Comparison of ENCODE assay signal across 19 cellular contexts in genomic region chr11:20448838-20449237, GRCh38.
DNase-seq lines count a peak whose midpoint lies in the region; ATAC-seq, FAIRE-seq and TF ChIP-seq lines count a peak whose summit lies in the region.
"Had no signal": no experiment of that assay in that cellular context is flagged by ENCODE, and none has a peak within 500 bp of the region (broad histone marks: within the 10 kb centered on the region; RNA-seq: fewer than 3 reads in every experiment).

No MANE protein-coding gene starts in this region.

- CTCF ChIA-PET in A549 (lab: Yijun Ruan, JAX) = no interaction called here
- CTCF ChIA-PET in HCT116 (lab: Charles Lee) = no interaction called here
- CTCF ChIA-PET in PC-3 (lab: Charles Lee) = no interaction called here

- H2AFZ ChIP-seq in HCT116 (ENCODE audit: low read depth, low read length, poor library complexity, severe bottlenecking) (no peak overlapping the region), PC-3 (ENCODE audit: low read length) (no peak overlapping the region)

- TF ChIP-seq EP300 in A549 (IDR thresholded peaks at IDR 0.05) = no peak

- POLR2A ChIA-PET in A549 (lab: Yijun Ruan, JAX) = no interaction called here
- POLR2A ChIA-PET in HCT116 (lab: Charles Lee) = no interaction called here
- POLR2A ChIA-PET in PC-3 (lab: Charles Lee; ENCODE audit: unreplicated experiment) = no interaction called here

- no TSS peak for BruUV-seq in HCT116 (replicated peaks; lab: Mats Ljungman, UMichigan)
- BruUV-seq in PC-3 (replicated peaks; lab: Mats Ljungman, UMichigan) = no TSS peak

- H3F3A ChIP-seq in PC-3 (ENCODE audit: low read length, unreplicated experiment) = no peaks in the 10 kb centered on the region

- H3K9ac ChIP-seq in HCT116 (ENCODE audit: low read length) = no peak overlapping the region
- H3K9ac ChIP-seq in PC-3 (ENCODE audit: low read length) = no peak overlapping the region
- H3K9ac ChIP-seq: BLaER1 had no signal

- no peak for DNase-seq in A549 (ENCODE audit: low read depth in 1 of 2, low spot score in 1 of 2)
- no peak for DNase-seq in HCT116 (ENCODE audit: low read depth, low spot score)
- DNase-seq in PC-3 = peak; percentile 3
- peak; percentile 2 for DNase-seq in choroid plexus epithelial cell (ENCODE audit: low read depth)
- no peak for DNase-seq in ecto neural progenitor cell (ENCODE audit: low spot score)
- DNase-seq in activated CD8-positive, alpha-beta memory T cell treated with anti-CD3 and anti-CD28 coated beads, Interleukin-2, amount 50 U/mL, for 4 hours = no peak
- no peak for DNase-seq in activated naive CD4-positive, alpha-beta T cell treated with anti-CD3 and anti-CD28 coated beads, Interleukin-2, amount 50 U/mL, for 16 hours
- DNase-seq: AML-193; CD4-positive, CD25-positive, alpha-beta regulatory T cell; DND-41; GF-D8; GOT3 had no signal

- FAIRE-seq in A549 (lab: Jason Lieb, UNC) = no peak
- FAIRE-seq: D721Med, K562 had no signal

- no peak overlapping the region for H3K4me3 ChIP-seq in A549
- no peak overlapping the region for H3K4me3 ChIP-seq in HCT116 (replicated peaks in 1 of 2; ENCODE audit: low read depth in 1 of 2, low read length in 2 of 2)
- no peak overlapping the region for H3K4me3 ChIP-seq in PC-3 (ENCODE audit: low read length)
- no peak overlapping the region for H3K4me3 ChIP-seq in choroid plexus epithelial cell (ENCODE audit: low read depth, low read length)
- H3K4me3 ChIP-seq: BLaER1, HAP-1, K562 had no signal

- RAD21 ChIA-PET in HCT116 (lab: Charles Lee; ENCODE audit: low non-redundant PET in 1 of 2, low total read pairs in 2 of 2, uncharacterized antibody in 2 of 2, unreplicated experiment in 2 of 2) = no interaction called here

- ATAC-seq in A549 (no peak), HCT116 (no peak), PC-3 (no peak), GM21619 (IDR thresholded peaks at IDR 0.05; ENCODE audit: unreplicated experiment) (no peak)
- ATAC-seq: K562 had no signal

- no peak overlapping the region for H3K27ac ChIP-seq in A549
- no peak overlapping the region for H3K27ac ChIP-seq in HCT116 (ENCODE audit: low read depth, low read length)
- H3K27ac ChIP-seq in PC-3 (ENCODE audit: low read length) = no peak overlapping the region
- H3K27ac ChIP-seq: 22Rv1, BLaER1, HL-60 had no signal

- peaks cover 9% of the 10 kb centered on the region for H4K20me1 ChIP-seq in HCT116 (ENCODE audit: insufficient read depth)
- no peaks in the 10 kb centered on the region for H4K20me1 ChIP-seq in PC-3 (ENCODE audit: low read length)

- peaks cover 6% of the 10 kb centered on the region; the same call in 1 of the 3 replicates for H3K4me1 ChIP-seq in A549
- H3K4me1 ChIP-seq in HCT116 (ENCODE audit: control insufficient read depth in 1 of 2, insufficient read depth in 2 of 2, low read length in 2 of 2) = no peaks in the 10 kb centered on the region
- H3K4me1 ChIP-seq in PC-3 (ENCODE audit: insufficient read depth, low read length) = no peaks in the 10 kb centered on the region

- H3K9me2 ChIP-seq in HCT116 (ENCODE audit: insufficient read depth) (no peaks in the 10 kb centered on the region), PC-3 (replicated peaks; ENCODE audit: low read length) (no peaks in the 10 kb centered on the region)

- TF ChIP-seq RAD21 in A549 (conservative IDR thresholded peaks at IDR 0.05 in 1 of 2, IDR thresholded peaks at IDR 0.05 in 1 of 2) = no peak
- TF ChIP-seq RAD21 in HCT116 (IDR thresholded peaks at IDR 0.05; ENCODE audit: low read depth) = no peak

- TF ChIP-seq POLR2A in A549 (IDR thresholded peaks at IDR 0.05; ENCODE audit: low read length) (no peak), HCT116 (IDR thresholded peaks at IDR 0.05; ENCODE audit: borderline replicate concordance, extremely low read depth, insufficient read depth, insufficient read length) (no peak)

- H3K79me2 ChIP-seq in HCT116 (ENCODE audit: insufficient read depth, low read length) (peaks cover 13% of the 10 kb centered on the region), PC-3 (ENCODE audit: low read length) (no peaks in the 10 kb centered on the region)

- intact Hi-C loops in HCT116 (cut with micrococcal nuclease) (loop anchor here (5.0 kb wide), 1 partner anchor 37 kb away; no protein-coding TSS in a partner anchor), PC-3 (cut with micrococcal nuclease) (no loop called here)

- H3K27me3 ChIP-seq in HCT116 (ENCODE audit: insufficient read depth, low read length) (no peaks in the 10 kb centered on the region), PC-3 (ENCODE audit: low read length) (no peaks in the 10 kb centered on the region)
- H3K27me3 ChIP-seq: BLaER1 had no signal

- WGBS in A549 (ENCODE audit: missing lambda C conversion rate) = 91% methylated on average over 4 of the region's 4 CpGs

- H3K9me3 ChIP-seq in A549 (no peaks in the 10 kb centered on the region), HCT116 (ENCODE audit: control insufficient read depth in 1 of 2, insufficient read depth in 1 of 2, low read depth in 1 of 2, low read length in 2 of 2) (no peaks in the 10 kb centered on the region), PC-3 (ENCODE audit: low read length) (no peaks in the 10 kb centered on the region)
- H3K9me3 ChIP-seq: BLaER1, HAP-1 had no signal

- no peak for TF ChIP-seq CTCF in A549 (IDR thresholded peaks at IDR 0.05)
- TF ChIP-seq CTCF in HCT116 (IDR thresholded peaks at IDR 0.05 in 2 of 3, conservative IDR thresholded peaks at IDR 0.05 in 1 of 3; ENCODE audit: borderline replicate concordance in 1 of 3, insufficient read depth in 1 of 3, low read depth in 2 of 3, low read length in 2 of 3) = no peak
- no peak for TF ChIP-seq CTCF in PC-3 (conservative IDR thresholded peaks at IDR 0.05; ENCODE audit: low read depth, low read length)
- TF ChIP-seq CTCF in choroid plexus epithelial cell (conservative IDR thresholded peaks at IDR 0.05; ENCODE audit: low read depth, low read length) = no peak

- H3K36me3 ChIP-seq in HCT116 (ENCODE audit: control insufficient read depth in 1 of 2, insufficient read depth in 2 of 2, low read length in 2 of 2) = peaks cover 3 to 8% of the 10 kb centered on the region in 2 experiments; a peak in 3 of 4 replicates
- H3K36me3 ChIP-seq in PC-3 (ENCODE audit: low read depth, low read length) = no peaks in the 10 kb centered on the region; the same call in 1 of the 2 replicates

- H3K4me2 ChIP-seq in A549 (no peak overlapping the region), HCT116 (ENCODE audit: low read length) (no peak overlapping the region), PC-3 (ENCODE audit: low read length) (no peak overlapping the region)
- H3K4me2 ChIP-seq: BLaER1 had no signal

TF ChIP-seq in A549, 52 proteins besides CTCF, POLR2A, EP300 and RAD21:
- TF ChIP-seq SREBF2 (IDR thresholded peaks at IDR 0.05) (no peak), REST (IDR thresholded peaks at IDR 0.05) (peak; percentile 54; the same call in 1 of the 2 replicates)

TF ChIP-seq in HCT116, 20 proteins besides CTCF, POLR2A, EP300 and RAD21:
- TF ChIP-seq SP1 (IDR thresholded peaks at IDR 0.05; ENCODE audit: low read depth) = no peak
- TF ChIP-seq, protein P1, sequence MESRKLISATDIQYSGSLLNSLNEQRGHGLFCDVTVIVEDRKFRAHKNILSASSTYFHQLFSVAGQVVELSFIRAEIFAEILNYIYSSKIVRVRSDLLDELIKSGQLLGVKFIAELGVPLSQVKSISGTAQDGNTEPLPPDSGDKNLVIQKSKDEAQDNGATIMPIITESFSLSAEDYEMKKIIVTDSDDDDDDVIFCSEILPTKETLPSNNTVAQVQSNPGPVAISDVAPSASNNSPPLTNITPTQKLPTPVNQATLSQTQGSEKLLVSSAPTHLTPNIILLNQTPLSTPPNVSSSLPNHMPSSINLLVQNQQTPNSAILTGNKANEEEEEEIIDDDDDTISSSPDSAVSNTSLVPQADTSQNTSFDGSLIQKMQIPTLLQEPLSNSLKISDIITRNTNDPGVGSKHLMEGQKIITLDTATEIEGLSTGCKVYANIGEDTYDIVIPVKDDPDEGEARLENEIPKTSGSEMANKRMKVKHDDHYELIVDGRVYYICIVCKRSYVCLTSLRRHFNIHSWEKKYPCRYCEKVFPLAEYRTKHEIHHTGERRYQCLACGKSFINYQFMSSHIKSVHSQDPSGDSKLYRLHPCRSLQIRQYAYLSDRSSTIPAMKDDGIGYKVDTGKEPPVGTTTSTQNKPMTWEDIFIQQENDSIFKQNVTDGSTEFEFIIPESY (IDR thresholded peaks at IDR 0.05; ENCODE audit: extremely low read depth, insufficient replicate concordance, low read length) = no peak
- peak; percentile 30; the same call in 1 of the 2 replicates for TF ChIP-seq REST (IDR thresholded peaks at IDR 0.05; ENCODE audit: low read depth)
- TF ChIP-seq FOSL1 (IDR thresholded peaks at IDR 0.05; ENCODE audit: low read depth) = no peak
- TF ChIP-seq SIN3A (IDR thresholded peaks at IDR 0.05; ENCODE audit: low read depth) = no peak
- no peak for TF ChIP-seq CEBPB (IDR thresholded peaks at IDR 0.05; ENCODE audit: low read depth)
TF ChIP-seq in HCT116: peak in this region for 1.

Comparison
In these comparisons a context has a peak if more than half of its experiments do, and no peak if none do; other contexts are left out.
1. DNase-seq: peak in PC-3 (single experiment) and choroid plexus epithelial cell (single experiment); none in A549 (0 of 2), HCT116 (single experiment), ecto neural progenitor cell (single experiment), activated CD8-positive, alpha-beta memory T cell treated with anti-CD3 and anti-CD28 coated beads, Interleukin-2, amount 50 U/mL, for 4 hours (single experiment) and activated naive CD4-positive, alpha-beta T cell treated with anti-CD3 and anti-CD28 coated beads, Interleukin-2, amount 50 U/mL, for 16 hours (single experiment).
2. Of the 6 proteins assayed by ChIP-seq in both A549 and HCT116: peak only in A549: none; only in HCT116: none; in both: REST; in neither: 5.